10 cellular contexts compared by ENCODE assay signal in genomic region chr12:92341333-92341691, GRCh38.
DNase-seq lines count a peak whose midpoint lies in the region; ATAC-seq, FAIRE-seq and TF ChIP-seq lines count a peak whose summit lies in the region.
"Had no signal": no experiment of that assay in that cellular context is flagged by ENCODE, and none has a peak within 500 bp of the region (broad histone marks: within the 10 kb centered on the region; RNA-seq: fewer than 3 reads in every experiment).

No MANE protein-coding gene starts in this region.

- H3K9me3 ChIP-seq in RWPE2 (ENCODE audit: severe bottlenecking), result no peaks in the 10 kb centered on the region
- no peaks in the 10 kb centered on the region for H3K9me3 ChIP-seq in HepG2 (ENCODE audit: low read length)
- no peaks in the 10 kb centered on the region for H3K9me3 ChIP-seq in thyroid gland
- H3K9me3 ChIP-seq: stomach had no signal

- peak; percentile 17 for DNase-seq in DMS153 (lab: John Stamatoyannopoulos, UW)
- DNase-seq in RWPE2 (ENCODE audit: low spot score), result no peak
- peak; percentile 9 for DNase-seq in HepG2 (ENCODE audit: low spot score)
- no peak for DNase-seq in thyroid gland
- no peak for DNase-seq in DMS 273 (lab: John Stamatoyannopoulos, UW; ENCODE audit: unreplicated experiment)
- DNase-seq in NCI-H1436 (lab: John Stamatoyannopoulos, UW), result no peak
- DNase-seq: stomach had no signal

- in situ Hi-C loops in HepG2 (cut with HindIII; ENCODE audit: extremely low pct_ligation_motif_present, low pct_unique_long_range_greater_than_20kb), result no loop called here

- no peak for TF ChIP-seq CTCF in RWPE2 (IDR thresholded peaks at IDR 0.05; ENCODE audit: poor library complexity, severe bottlenecking)
- no peak for TF ChIP-seq CTCF in HepG2 (CRISPR knock-in tag; IDR thresholded peaks at IDR 0.05)
- TF ChIP-seq CTCF in thyroid gland (IDR thresholded peaks at IDR 0.05), result no peak

- no peak for FAIRE-seq in HepG2 (lab: Jason Lieb, UNC)

- no peak for TF ChIP-seq RAD21 in HepG2 (CRISPR knock-in tag; IDR thresholded peaks at IDR 0.05)

- ATAC-seq in GM21528 (IDR thresholded peaks at IDR 0.05; ENCODE audit: low FRiP score, unreplicated experiment), result peak; percentile 48
- peak; percentile 90 for ATAC-seq in RWPE2 (ENCODE audit: low read depth)
- ATAC-seq in HepG2, result peak; percentile 75; the same call in 2 of the 3 replicates
- no peak for ATAC-seq in GM19452 (IDR thresholded peaks at IDR 0.05; ENCODE audit: unreplicated experiment)
- ATAC-seq: HCT116 had no signal

- no peak overlapping the region for H3K4me3 ChIP-seq in RWPE2 (ENCODE audit: severe bottlenecking)
- no peak overlapping the region for H3K4me3 ChIP-seq in HepG2 (replicated peaks in 1 of 3; ENCODE audit: insufficient read depth in 1 of 3, low read depth in 2 of 3, low read length in 3 of 3)
- H3K4me3 ChIP-seq in thyroid gland (replicated peaks in 1 of 3), result no peak overlapping the region

- BruUV-seq in HepG2 (replicated peaks; lab: Mats Ljungman, UMichigan), result no TSS peak

- TF ChIP-seq EP300 in HepG2 (IDR thresholded peaks at IDR 0.05; ENCODE audit: low read depth in 2 of 2, low read length in 2 of 2), result no peak
- TF ChIP-seq EP300 in HepG2 (CRISPR knock-in tag; IDR thresholded peaks at IDR 0.05; ENCODE audit: borderline replicate concordance), result no peak

- TF ChIP-seq POLR2A in HepG2 (IDR thresholded peaks at IDR 0.05; ENCODE audit: insufficient read depth in 1 of 2, low read depth in 2 of 2, low read length in 2 of 2) (no peak), thyroid gland (IDR thresholded peaks at IDR 0.05) (no peak)

- CTCF ChIA-PET in HepG2 (lab: Yijun Ruan, JAX; ENCODE audit: low intra/inter-chr PET ratio, low total read pairs), result no interaction called here

- H3K9ac ChIP-seq in HepG2 (ENCODE audit: insufficient read depth, low read depth, low read length), result no peak overlapping the region

- POLR2A ChIA-PET in HepG2 (lab: Yijun Ruan, JAX), result no interaction called here

- intact Hi-C loops in HepG2 (cut with micrococcal nuclease; ENCODE audit: unreplicated experiment), result no loop called here
- intact Hi-C loops in thyroid gland (cut with DNase I), result no loop called here

- H3K27me3 ChIP-seq in RWPE2 (ENCODE audit: insufficient read depth, poor library complexity, severe bottlenecking) (no peaks in the 10 kb centered on the region), HepG2 (ENCODE audit: control insufficient read depth in 1 of 2, insufficient read depth in 2 of 2, low read length in 2 of 2) (no peaks in the 10 kb centered on the region), thyroid gland (no peaks in the 10 kb centered on the region)
- H3K27me3 ChIP-seq: stomach had no signal

- no peaks in the 10 kb centered on the region for H3K79me2 ChIP-seq in HepG2 (ENCODE audit: insufficient read depth, low read length)

- 0 out of 2 replicates have a peak overlapping the region, but pooled peaks have one; percentile 21 for H3K4me2 ChIP-seq in HepG2 (ENCODE audit: low read depth, low read length)

- no peaks in the 10 kb centered on the region for H4K20me1 ChIP-seq in HepG2 (ENCODE audit: insufficient read depth, low read length)

- H3K36me3 ChIP-seq in RWPE2 (ENCODE audit: low read depth), result no peaks in the 10 kb centered on the region
- H3K36me3 ChIP-seq in HepG2 (replicated peaks in 1 of 2; ENCODE audit: control insufficient read depth in 1 of 2, insufficient read depth in 2 of 2, low read length in 2 of 2), result no peaks in the 10 kb centered on the region
- H3K36me3 ChIP-seq in thyroid gland, result no peaks in the 10 kb centered on the region
- H3K36me3 ChIP-seq: stomach had no signal

- 17% methylated on average over 11 of the region's 11 CpGs for WGBS in HepG2 (ENCODE audit: low lambda C conversion rate)
- WGBS in thyroid gland, 2 donors, result 61 to 75% methylated on average over 11 of the region's 11 CpGs

- H3K27ac ChIP-seq in RWPE2 (ENCODE audit: poor library complexity, severe bottlenecking) (peak overlapping the region; percentile 59), HepG2 (ENCODE audit: extremely low read length, insufficient read depth, low read length) (no peak overlapping the region), thyroid gland (no peak overlapping the region)

- H3K4me1 ChIP-seq in RWPE2 (ENCODE audit: insufficient read depth, poor library complexity, severe bottlenecking), result peaks cover 9% of the 10 kb centered on the region
- H3K4me1 ChIP-seq in HepG2 (ENCODE audit: insufficient read depth, low read length), result peaks cover 8% of the 10 kb centered on the region; the same call in 1 of the 2 replicates
- H3K4me1 ChIP-seq in thyroid gland, result no peaks in the 10 kb centered on the region

- no peak overlapping the region for H2AFZ ChIP-seq in HepG2 (ENCODE audit: low read length)

TF ChIP-seq in HepG2, 621 proteins besides CTCF, POLR2A, EP300 and RAD21:
- TF ChIP-seq TEAD3 (CRISPR knock-in tag; optimal IDR thresholded peaks at IDR 0.05; ENCODE audit: borderline replicate concordance) (peak; percentile 23), ZBTB49 (CRISPR knock-in tag; IDR thresholded peaks at IDR 0.05; ENCODE audit: borderline replicate concordance) (no peak), ARHGAP35 (CRISPR knock-in tag; IDR thresholded peaks at IDR 0.05; ENCODE audit: borderline replicate concordance) (no peak), CEBPB (IDR thresholded peaks at IDR 0.05; ENCODE audit: borderline replicate concordance, low read depth, low read length) (peak; percentile 26; the same call in 1 of the 2 replicates), AHR (CRISPR knock-in tag; IDR thresholded peaks at IDR 0.05) (no peak), ZNF317 (CRISPR knock-in tag; IDR thresholded peaks at IDR 0.05) (peak; percentile 93), FOXA1 (IDR thresholded peaks at IDR 0.05) (no peak), FOXA1 (CRISPR knock-in tag; IDR thresholded peaks at IDR 0.05) (peak; percentile 79), ZNF777 (CRISPR knock-in tag; IDR thresholded peaks at IDR 0.05) (no peak), ZMYM4 (CRISPR knock-in tag; IDR thresholded peaks at IDR 0.05) (no peak), FOXA3 (CRISPR knock-in tag; IDR thresholded peaks at IDR 0.05) (peak; percentile 66), ZNF17 (CRISPR knock-in tag; IDR thresholded peaks at IDR 0.05) (no peak)

Comparison
In these comparisons a context has a peak if more than half of its experiments do, and no peak if none do; other contexts are left out.
1. DNase-seq: peak in DMS153 (single experiment) and HepG2 (single experiment); none in RWPE2 (single experiment), thyroid gland (0 of 2), DMS 273 (single experiment) and NCI-H1436 (single experiment).